ENCODE assay signal across 23 cellular contexts in genomic region chr7:148717266-148717793, GRCh38.
"Had no signal": no experiment of that assay in that cellular context is flagged by ENCODE, and none has a peak within 500 bp of the region (broad histone marks: within the 10 kb centered on the region; RNA-seq: fewer than 3 reads in every experiment).

No MANE protein-coding gene starts in this region.

- H3K9me3 ChIP-seq: colonic mucosa, gastroesophageal sphincter, neutrophil, pancreas, thyroid gland, uterus had no signal

- H3K9me3 Mint-ChIP-seq: activated CD4-positive, alpha-beta memory T cell treated with anti-CD3 and anti-CD28 coated beads for 36 hours; central memory CD8-positive, alpha-beta T cell; endodermal cell; natural killer cell treated with Interleukin-12 subunit alpha and Interleukin-12 subunit beta and Interleukin-15 and Interleukin-18, amount 100 ng/mL, for 72 hours; stimulated activated naive B cell treated with anti-CD40 and anti-IgM and Interleukin-4, amounts not matched to agents 10 μg/mL and 1 μg/mL and 100 μg/mL, for 72 hours had no signal

- H3K4me3 ChIP-seq: colonic mucosa, gastroesophageal sphincter, heart left ventricle, pancreas, thyroid gland, uterus had no signal

- H3K4me3 Mint-ChIP-seq: activated CD4-positive, alpha-beta memory T cell treated with anti-CD3 and anti-CD28 coated beads for 36 hours; activated CD4-positive, alpha-beta T cell treated with anti-CD3 and anti-CD28 coated beads for 36 hours; central memory CD8-positive, alpha-beta T cell; endodermal cell; stimulated activated naive B cell treated with anti-CD40 and anti-IgM and Interleukin-4, amounts not matched to agents 10 μg/mL and 1 μg/mL and 100 μg/mL, for 72 hours; T-helper 2 cell treated with Interferon-gamma antibody and Interleukin-4, amounts not matched to agents 5 μg/mL and 100 μg/mL, for 36 hours had no signal

- H3K36me3 ChIP-seq: colonic mucosa, gastroesophageal sphincter, heart left ventricle, neutrophil, pancreas, thyroid gland, uterus had no signal

- H3K27me3 ChIP-seq: colonic mucosa, gastroesophageal sphincter, heart left ventricle, neutrophil, pancreas, thyroid gland, uterus had no signal

- FAIRE-seq: pancreas, TTC549 had no signal

- H3K27me3 Mint-ChIP-seq: activated CD4-positive, alpha-beta memory T cell treated with anti-CD3 and anti-CD28 coated beads for 36 hours; activated CD4-positive, alpha-beta T cell treated with anti-CD3 and anti-CD28 coated beads for 36 hours; central memory CD8-positive, alpha-beta T cell; natural killer cell treated with Interleukin-12 subunit alpha and Interleukin-12 subunit beta and Interleukin-15 and Interleukin-18, amount 100 ng/mL, for 72 hours; stimulated activated naive B cell treated with anti-CD40 and anti-IgM and Interleukin-4, amounts not matched to agents 10 μg/mL and 1 μg/mL and 100 μg/mL, for 72 hours had no signal

- H3K27ac Mint-ChIP-seq: activated CD4-positive, alpha-beta memory T cell treated with anti-CD3 and anti-CD28 coated beads for 36 hours; activated CD4-positive, alpha-beta T cell treated with anti-CD3 and anti-CD28 coated beads for 36 hours; endodermal cell; natural killer cell treated with Interleukin-12 subunit alpha and Interleukin-12 subunit beta and Interleukin-15 and Interleukin-18, amount 100 ng/mL, for 72 hours; stimulated activated naive B cell treated with anti-CD40 and anti-IgM and Interleukin-4, amounts not matched to agents 10 μg/mL and 1 μg/mL and 100 μg/mL, for 72 hours; T-helper 2 cell treated with Interferon-gamma antibody and Interleukin-4, amounts not matched to agents 5 μg/mL and 100 μg/mL, for 36 hours had no signal

- DNase-seq: activated CD4-positive, alpha-beta memory T cell treated with anti-CD3 and anti-CD28 coated beads for 36 hours; activated CD4-positive, alpha-beta T cell treated with anti-CD3 and anti-CD28 coated beads for 36 hours; activated naive CD4-positive, alpha-beta T cell; activated T-cell treated with anti-CD3 and anti-CD28 coated beads for 4 hours; aorta; colonic mucosa; endodermal cell; erythroblast; heart left ventricle; immature natural killer cell; kidney glomerular epithelial cell; mesenchymal stem cell; pancreas; stimulated activated naive B cell treated with anti-CD40 and anti-IgM and Interleukin-4, amounts not matched to agents 10 μg/mL and 1 μg/mL and 100 μg/mL, for 72 hours; thyroid gland; uterus had no signal

- H3K4me1 ChIP-seq: colonic mucosa had no signal

- H3K36me3 Mint-ChIP-seq: natural killer cell treated with Interleukin-12 subunit alpha and Interleukin-12 subunit beta and Interleukin-15 and Interleukin-18, amount 100 ng/mL, for 72 hours had no signal

- H3K27ac ChIP-seq: colonic mucosa, gastroesophageal sphincter, heart left ventricle, neutrophil, pancreas, thyroid gland, uterus had no signal

- ATAC-seq: activated CD4-positive, alpha-beta T cell treated with anti-CD3 and anti-CD28 coated beads for 36 hours; gastroesophageal sphincter; heart left ventricle; natural killer cell treated with Interleukin-12 subunit alpha and Interleukin-12 subunit beta and Interleukin-15 and Interleukin-18, amount 100 ng/mL, for 72 hours; pancreas; sciatic nerve; stimulated activated naive B cell treated with anti-CD40 and anti-IgM and Interleukin-4, amounts not matched to agents 10 μg/mL and 1 μg/mL and 100 μg/mL, for 72 hours had no signal
